Comparison of ENCODE assay signal across 18 cellular contexts in the genomic region with DNA sequence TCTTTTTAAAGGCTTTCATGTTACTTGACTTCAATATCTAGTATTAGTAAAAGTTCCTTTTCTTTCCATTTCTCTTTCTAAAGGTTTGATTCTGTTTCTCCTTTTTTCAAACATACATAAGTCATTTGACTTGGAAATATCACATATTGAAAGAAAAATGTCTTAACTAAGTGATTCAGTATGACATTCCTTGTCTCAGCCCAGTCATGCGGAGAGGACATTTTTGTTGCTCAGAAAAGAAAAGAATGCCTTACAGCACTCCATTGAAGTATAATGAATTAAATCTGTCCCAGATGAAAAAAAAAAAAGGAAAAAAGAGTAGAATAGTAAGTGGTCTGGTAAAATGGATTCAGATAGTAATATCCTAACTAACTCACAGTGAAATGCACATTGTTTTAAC.
A peak's percentile ranks its signal among the peaks of the same experiment; 100 is the strongest.
DNase-seq lines count a peak whose midpoint lies in the region; TF ChIP-seq lines count a peak whose summit lies in the region.
"Had no signal": no experiment of that assay in that cellular context is flagged by ENCODE, and none has a peak within 500 bp of the region (broad histone marks: within the 10 kb centered on the region; RNA-seq: fewer than 3 reads in every experiment).

No MANE protein-coding gene starts in this region.

- POLR2A ChIA-PET in activated CD4-positive, alpha-beta memory T cell treated with anti-CD3 and anti-CD28 coated beads, Interleukin-2, amount 10 ng/mL, durations not matched to agents 7 days and 5 days (lab: Charles Lee): no interaction called here

- H3K9me3 Mint-ChIP-seq in neural progenitor cell: peaks cover 13% of the 10 kb centered on the region
- peaks cover 2% of the 10 kb centered on the region for H3K9me3 Mint-ChIP-seq in activated naive CD4-positive, alpha-beta T cell treated with anti-CD3 and anti-CD28 coated beads for 36 hours
- H3K9me3 Mint-ChIP-seq in activated CD4-positive, alpha-beta memory T cell treated with anti-CD3 and anti-CD28 coated beads, Interleukin-2, amount 10 ng/mL, durations not matched to agents 7 days and 5 days: peaks cover 3% of the 10 kb centered on the region

- no peak overlapping the region for H3K4me3 Mint-ChIP-seq in neural progenitor cell
- no peak overlapping the region for H3K4me3 Mint-ChIP-seq in activated naive CD4-positive, alpha-beta T cell treated with anti-CD3 and anti-CD28 coated beads for 36 hours
- no peak overlapping the region for H3K4me3 Mint-ChIP-seq in activated CD4-positive, alpha-beta memory T cell treated with anti-CD3 and anti-CD28 coated beads, Interleukin-2, amount 10 ng/mL, durations not matched to agents 7 days and 5 days
- H3K4me3 Mint-ChIP-seq: CD8-positive, alpha-beta memory T cell had no signal

- H3K27me3 Mint-ChIP-seq in neural progenitor cell (ENCODE audit: insufficient read depth, low read depth): peaks cover 7% of the 10 kb centered on the region
- H3K27me3 Mint-ChIP-seq in activated naive CD4-positive, alpha-beta T cell treated with anti-CD3 and anti-CD28 coated beads for 36 hours (ENCODE audit: low read depth): no peaks in the 10 kb centered on the region
- no peaks in the 10 kb centered on the region for H3K27me3 Mint-ChIP-seq in activated CD4-positive, alpha-beta memory T cell treated with anti-CD3 and anti-CD28 coated beads, Interleukin-2, amount 10 ng/mL, durations not matched to agents 7 days and 5 days
- H3K27me3 Mint-ChIP-seq: CD8-positive, alpha-beta memory T cell had no signal

- H3K9ac ChIP-seq in neural progenitor cell: no peak overlapping the region
- H3K9ac ChIP-seq: BLaER1 had no signal

- H3K27ac Mint-ChIP-seq in neural progenitor cell: peak overlapping the region; percentile 70
- no peak overlapping the region for H3K27ac Mint-ChIP-seq in activated naive CD4-positive, alpha-beta T cell treated with anti-CD3 and anti-CD28 coated beads for 36 hours
- no peak overlapping the region for H3K27ac Mint-ChIP-seq in activated CD4-positive, alpha-beta memory T cell treated with anti-CD3 and anti-CD28 coated beads, Interleukin-2, amount 10 ng/mL, durations not matched to agents 7 days and 5 days
- H3K27ac Mint-ChIP-seq: CD8-positive, alpha-beta memory T cell had no signal

- H3K27me3 ChIP-seq in neural progenitor cell (no peaks in the 10 kb centered on the region), transverse colon (no peaks in the 10 kb centered on the region)
- H3K27me3 ChIP-seq: BLaER1 had no signal

- H3K79me2 ChIP-seq in neural progenitor cell (ENCODE audit: low read depth): no peaks in the 10 kb centered on the region

- peak overlapping the region; percentile 31 for H3K4me2 ChIP-seq in neural progenitor cell
- H3K4me2 ChIP-seq: BLaER1, PC-9 had no signal

- no peaks in the 10 kb centered on the region for H4K20me1 ChIP-seq in neural progenitor cell (ENCODE audit: low read depth)
- H4K20me1 ChIP-seq: BLaER1 had no signal

- no peaks in the 10 kb centered on the region for H3K36me3 ChIP-seq in neural progenitor cell
- H3K36me3 ChIP-seq in transverse colon: no peaks in the 10 kb centered on the region
- H3K36me3 ChIP-seq: BLaER1 had no signal

- H3K9me3 ChIP-seq in neural progenitor cell (ENCODE audit: low read depth) (no peaks in the 10 kb centered on the region), transverse colon (no peaks in the 10 kb centered on the region)

- H3K4me1 Mint-ChIP-seq in neural progenitor cell: peaks cover 10% of the 10 kb centered on the region
- H3K4me1 Mint-ChIP-seq in activated naive CD4-positive, alpha-beta T cell treated with anti-CD3 and anti-CD28 coated beads for 36 hours (ENCODE audit: low read depth): no peaks in the 10 kb centered on the region
- no peaks in the 10 kb centered on the region for H3K4me1 Mint-ChIP-seq in activated CD4-positive, alpha-beta memory T cell treated with anti-CD3 and anti-CD28 coated beads, Interleukin-2, amount 10 ng/mL, durations not matched to agents 7 days and 5 days
- H3K4me1 Mint-ChIP-seq: CD8-positive, alpha-beta memory T cell had no signal

- no peak overlapping the region for H2AFZ ChIP-seq in neural progenitor cell (replicated peaks)
- H2AFZ ChIP-seq: PC-9 had no signal

- H3K4me1 ChIP-seq in neural progenitor cell (peaks cover 13% of the 10 kb centered on the region), transverse colon (no peaks in the 10 kb centered on the region)
- H3K4me1 ChIP-seq: BLaER1 had no signal

- peaks cover 21% of the 10 kb centered on the region for H3K36me3 Mint-ChIP-seq in neural progenitor cell
- H3K36me3 Mint-ChIP-seq in activated naive CD4-positive, alpha-beta T cell treated with anti-CD3 and anti-CD28 coated beads for 36 hours (ENCODE audit: low read depth): no peaks in the 10 kb centered on the region
- no peaks in the 10 kb centered on the region for H3K36me3 Mint-ChIP-seq in activated CD4-positive, alpha-beta memory T cell treated with anti-CD3 and anti-CD28 coated beads, Interleukin-2, amount 10 ng/mL, durations not matched to agents 7 days and 5 days (ENCODE audit: low read depth)
- H3K36me3 Mint-ChIP-seq: CD8-positive, alpha-beta memory T cell had no signal

- in situ Hi-C loops in transverse colon (cut with MboI; ENCODE audit: low pct_ligation_motif_present in 1 of 4, low pct_unique_long_range_greater_than_20kb in 1 of 4, low sequenced_read_pairs in 3 of 4): no loop called here

- H3K27ac ChIP-seq in neural progenitor cell (peak overlapping the region; percentile 48), transverse colon (no peak overlapping the region), coronary artery (no peak overlapping the region)
- H3K27ac ChIP-seq: BLaER1, PC-9 had no signal

- H3K4me3 ChIP-seq in choroid plexus epithelial cell (ENCODE audit: low read depth, low read length) (no peak overlapping the region), neural progenitor cell (no peak overlapping the region), transverse colon (no peak overlapping the region), coronary artery (no peak overlapping the region)
- H3K4me3 ChIP-seq: BLaER1, PC-9 had no signal

- peak; percentile 11 for DNase-seq in HK-2 (ENCODE audit: unreplicated experiment)
- peak; percentile 5 for DNase-seq in choroid plexus epithelial cell (ENCODE audit: low read depth)
- DNase-seq in iris pigment epithelial cell (ENCODE audit: low read depth): peak; percentile 4
- DNase-seq in neural progenitor cell (ENCODE audit: low spot score): peak; percentile 36
- DNase-seq in activated naive CD4-positive, alpha-beta T cell treated with anti-CD3 and anti-CD28 coated beads for 36 hours: no peak
- no peak for DNase-seq in transverse colon
- DNase-seq in coronary artery (ENCODE audit: low spot score): no peak
- DNase-seq in activated CD4-positive, alpha-beta memory T cell treated with anti-CD3 and anti-CD28 coated beads, Interleukin-2, amount 10 ng/mL, durations not matched to agents 7 days and 5 days: no peak
- DNase-seq: 8988T; CD8-positive, alpha-beta memory T cell; DMS79; GOT3; NCI-H1436 treated with DMSO at 0.1 percent for 48 hours; NCI-H2029 treated with DMSO at 0.1 percent for 48 hours; NCI-H510A; NCI-H82; PC-9 had no signal

- intact Hi-C loops in activated naive CD4-positive, alpha-beta T cell treated with anti-CD3 and anti-CD28 coated beads for 36 hours (cut with micrococcal nuclease): no loop called here
- intact Hi-C loops in transverse colon (cut with DNase I; ENCODE audit: low total_unique reads): no loop called here

- 80 to 92% methylated on average over 1 of the region's 1 CpG for whole genome bisulfite sequencing in transverse colon (ENCODE audit: low coverage in 1 of 2), 2 donors

- no peak for TF ChIP-seq POLR2A in transverse colon (IDR thresholded peaks at IDR 0.05)

- CTCF ChIA-PET in activated naive CD4-positive, alpha-beta T cell treated with anti-CD3 and anti-CD28 coated beads for 36 hours (lab: Charles Lee): no interaction called here
- CTCF ChIA-PET in activated CD4-positive, alpha-beta memory T cell treated with anti-CD3 and anti-CD28 coated beads, Interleukin-2, amount 10 ng/mL, durations not matched to agents 7 days and 5 days (lab: Charles Lee): no interaction called here

- no peaks in the 10 kb centered on the region for H3F3A ChIP-seq in neural progenitor cell (ENCODE audit: low read depth)

- no peak for TF ChIP-seq EP300 in transverse colon (IDR thresholded peaks at IDR 0.05; ENCODE audit: low read depth)

- TF ChIP-seq CTCF in choroid plexus epithelial cell (conservative IDR thresholded peaks at IDR 0.05; ENCODE audit: low read depth, low read length) (no peak), neural progenitor cell (IDR thresholded peaks at IDR 0.05) (no peak), transverse colon (IDR thresholded peaks at IDR 0.05) (no peak), coronary artery (IDR thresholded peaks at IDR 0.05) (no peak)

Comparison
In these comparisons a context has a peak if more than half of its experiments do, and no peak if none do; other contexts are left out.
1. DNase-seq: peak in HK-2 (single experiment), choroid plexus epithelial cell (single experiment), iris pigment epithelial cell (single experiment) and neural progenitor cell (single experiment); none in activated naive CD4-positive, alpha-beta T cell treated with anti-CD3 and anti-CD28 coated beads for 36 hours (single experiment), transverse colon (single experiment), coronary artery (single experiment) and activated CD4-positive, alpha-beta memory T cell treated with anti-CD3 and anti-CD28 coated beads, Interleukin-2, amount 10 ng/mL, durations not matched to agents 7 days and 5 days (single experiment).